In genomic region chr3:150411971-150412370, GRCh38 we compare ENCODE assay signal across 8 cellular contexts. TPM values are rescaled to one million over a fixed set of nuclear protein-coding genes. Genes with fewer than 3 reads are reported as not detected.
DNase-seq lines count a peak whose midpoint lies in the region; ATAC-seq and TF ChIP-seq lines count a peak whose summit lies in the region.

No MANE protein-coding gene starts in this region.

- no peak for TF ChIP-seq POLR2A in testis (IDR thresholded peaks at IDR 0.05)

- WGBS in testis, 2 donors, result 20 to 27% methylated on average over 2 of the region's 2 CpGs

- no peak overlapping the region for H3K9ac ChIP-seq in iPS-15b (ENCODE audit: low read depth, low read length)

- TF ChIP-seq CTCF in WTC11 (IDR thresholded peaks at IDR 0.05), result no peak
- no peak for TF ChIP-seq CTCF in testis (IDR thresholded peaks at IDR 0.05)

- intact Hi-C loops in testis (cut with DNase I; ENCODE audit: low total_unique reads), result no loop called here

- peak overlapping the region; percentile 90 for H3K4me3 ChIP-seq in iPS-15b (ENCODE audit: low read depth, low read length)
- peak overlapping the region; percentile 3 to 94 for H3K4me3 ChIP-seq in testis

- H3K36me3 ChIP-seq in iPS-15b (ENCODE audit: control insufficient read depth, insufficient read depth, low read length) (no peaks in the 10 kb centered on the region), testis (ENCODE audit: low read depth, missing control alignments) (no peaks in the 10 kb centered on the region)

- peaks cover 20% of the 10 kb centered on the region for H3K36me3 Mint-ChIP-seq in T-helper 1 cell treated with Interleukin-12 subunit alpha and Interleukin-12 subunit beta and Interleukin-4 antibody, amounts not matched to agents 30 μg/mL and 1 μg/mL, for 36 hours (ENCODE audit: low read depth)
- peaks cover 4% of the 10 kb centered on the region; the same call in 1 of the 2 replicates for H3K36me3 Mint-ChIP-seq in WTC11

- CTCF ChIA-PET in WTC11 (lab: Charles Lee), result interaction anchor here (1.0 to 1.2 kb wide), 3 partner anchors 84 to 184 kb away, joined by 3 to 4 read pairs (median 3); no protein-coding TSS in a partner anchor

- peak overlapping the region; percentile 84 for H3K4me3 Mint-ChIP-seq in T-helper 1 cell treated with Interleukin-12 subunit alpha and Interleukin-12 subunit beta and Interleukin-4 antibody, amounts not matched to agents 30 μg/mL and 1 μg/mL, for 36 hours
- H3K4me3 Mint-ChIP-seq in WTC11, result peak overlapping the region; percentile 73

- no peak overlapping the region for H3K27ac Mint-ChIP-seq in T-helper 1 cell treated with Interleukin-12 subunit alpha and Interleukin-12 subunit beta and Interleukin-4 antibody, amounts not matched to agents 30 μg/mL and 1 μg/mL, for 36 hours
- H3K27ac Mint-ChIP-seq in WTC11, result no peak overlapping the region

- POLR2A ChIA-PET in WTC11 (lab: Charles Lee), result no interaction called here

- peaks cover 3% of the 10 kb centered on the region for H3K27me3 Mint-ChIP-seq in T-helper 1 cell treated with Interleukin-12 subunit alpha and Interleukin-12 subunit beta and Interleukin-4 antibody, amounts not matched to agents 30 μg/mL and 1 μg/mL, for 36 hours (ENCODE audit: low read depth)
- H3K27me3 Mint-ChIP-seq in WTC11 (ENCODE audit: low read depth), result no peaks in the 10 kb centered on the region

- H3K9me3 Mint-ChIP-seq in T-helper 1 cell treated with Interleukin-12 subunit alpha and Interleukin-12 subunit beta and Interleukin-4 antibody, amounts not matched to agents 30 μg/mL and 1 μg/mL, for 36 hours, result no peaks in the 10 kb centered on the region
- no peaks in the 10 kb centered on the region for H3K9me3 Mint-ChIP-seq in WTC11

- ATAC-seq in WTC11, result no peak

- H3K27ac ChIP-seq in testis, result no peak overlapping the region

- no peak for DNase-seq in T-helper 1 cell
- DNase-seq in WTC11 (ENCODE audit: low spot score), result no peak
- no peak for DNase-seq in testis
- no peak for DNase-seq in NCI-H1436 treated with DMSO at 0.1 percent for 48 hours (lab: John Stamatoyannopoulos, UW)
- DNase-seq in iPS-NIHi7 (ENCODE audit: extremely low spot score), result no peak
- DNase-seq in occipital lobe (lab: John Stamatoyannopoulos, UW), result no peak

- no peaks in the 10 kb centered on the region for H3K9me3 ChIP-seq in iPS-15b (ENCODE audit: control insufficient read depth, insufficient read depth, low read length)
- no peaks in the 10 kb centered on the region for H3K9me3 ChIP-seq in testis

- H3K4me1 Mint-ChIP-seq in T-helper 1 cell treated with Interleukin-12 subunit alpha and Interleukin-12 subunit beta and Interleukin-4 antibody, amounts not matched to agents 30 μg/mL and 1 μg/mL, for 36 hours (ENCODE audit: low read depth), result peaks cover 54% of the 10 kb centered on the region
- H3K4me1 Mint-ChIP-seq in WTC11, result peaks cover 46% of the 10 kb centered on the region

- H3K27me3 ChIP-seq in iPS-15b (ENCODE audit: control insufficient read depth, insufficient read depth, low read length), result no peaks in the 10 kb centered on the region
- H3K27me3 ChIP-seq in testis, result no peaks in the 10 kb centered on the region

- H3K4me1 ChIP-seq in iPS-15b (ENCODE audit: control insufficient read depth, insufficient read depth, low read length) (peaks cover 8% of the 10 kb centered on the region), testis (peaks cover 16% of the 10 kb centered on the region)

TF ChIP-seq in WTC11, 78 proteins besides CTCF, POLR2A, EP300 and RAD21:
- TF ChIP-seq, protein P1, sequence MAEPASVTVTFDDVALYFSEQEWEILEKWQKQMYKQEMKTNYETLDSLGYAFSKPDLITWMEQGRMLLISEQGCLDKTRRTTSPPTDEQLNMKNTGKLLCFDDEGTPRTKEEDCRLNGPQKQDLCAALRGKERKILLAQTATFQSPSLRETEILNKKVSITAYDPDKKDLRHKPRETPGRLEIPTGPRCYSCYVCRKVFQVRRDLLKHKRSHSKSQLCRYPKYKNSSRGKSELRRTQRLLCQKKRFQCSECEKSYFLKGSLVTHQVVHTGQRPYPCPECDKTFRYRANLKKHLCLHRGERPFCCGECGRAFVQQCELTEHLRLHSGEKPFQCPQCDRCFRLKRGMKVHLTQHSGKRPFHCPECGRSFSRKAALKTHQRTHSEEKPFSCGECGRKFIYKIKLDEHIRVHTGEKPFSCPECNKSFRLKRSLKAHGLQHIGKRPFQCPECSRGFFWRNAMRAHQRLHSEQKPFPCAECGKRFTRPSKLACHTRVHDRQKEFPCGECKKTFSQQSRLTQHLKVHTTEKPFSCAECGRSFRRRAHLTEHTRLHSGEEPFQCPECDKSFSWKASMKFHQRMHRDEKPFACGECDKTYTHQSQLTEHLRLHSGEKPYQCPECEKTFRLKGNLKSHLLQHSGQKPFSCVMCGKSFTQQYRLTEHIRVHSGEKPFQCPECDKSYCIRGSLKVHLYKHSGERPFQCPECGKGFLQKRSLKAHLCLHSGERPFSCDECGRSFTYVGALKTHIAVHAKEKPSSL (CRISPR knock-in tag; conservative IDR thresholded peaks at IDR 0.05), result no peak
- TF ChIP-seq ATF3 (CRISPR knock-in tag; conservative IDR thresholded peaks at IDR 0.05), result no peak
- TF ChIP-seq RORB (CRISPR knock-in tag; IDR thresholded peaks at IDR 0.05), result no peak
- TF ChIP-seq TCF7 (CRISPR knock-in tag; IDR thresholded peaks at IDR 0.05; ENCODE audit: low read depth), result no peak

RNA-seq across cellular contexts. Expression of gene TSC22D2, which starts 3.9 kb away (rescaled TPM):
- 20.1 to 24.0 TPM (median 21.1 TPM) in 3 replicates for total RNA-seq in WTC11 (2021)
- total RNA-seq in testis, result 10 to 100 TPM; 37.7 to 43.7 TPM
- polyA plus RNA-seq in testis (ENCODE audit: insufficient read depth, low read depth, low replicate concordance), result 47.0 TPM
- total RNA-seq in occipital lobe, result 22.0 TPM
